In the genomic region with DNA sequence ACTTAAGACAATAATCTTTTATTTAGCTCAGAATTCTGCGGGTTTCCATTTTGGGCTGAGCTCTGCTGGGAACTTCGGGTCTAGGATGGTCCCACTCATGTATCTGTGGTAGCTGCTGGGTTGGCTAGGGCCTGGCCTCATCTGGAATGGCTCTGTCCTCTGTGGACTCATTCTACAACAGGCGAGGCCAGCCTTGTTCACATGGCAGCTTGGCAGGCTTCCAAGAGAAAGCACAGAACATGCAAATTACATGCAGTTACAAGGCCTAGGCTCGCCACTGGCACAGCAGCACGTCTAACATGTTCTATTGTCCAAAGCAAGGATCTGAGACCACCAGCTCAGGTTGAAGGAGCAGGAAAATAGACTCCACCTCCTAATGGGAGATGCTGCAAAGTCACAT, we compare ENCODE assay signal across 29 cellular contexts.
DNase-seq lines count a peak whose midpoint lies in the region; ATAC-seq, FAIRE-seq and TF ChIP-seq lines count a peak whose summit lies in the region.
"Had no signal": no experiment of that assay in that cellular context is flagged by ENCODE, and none has a peak within 500 bp of the region (broad histone marks: within the 10 kb centered on the region; RNA-seq: fewer than 3 reads in every experiment).

No MANE protein-coding gene starts in this region.

- DNase-seq in NCI-H2171 (lab: John Stamatoyannopoulos, UW) (peak; percentile 10), NCI-H2171 treated with DMSO at 0.1 percent for 48 hours (lab: John Stamatoyannopoulos, UW) (no peak), HTR-8/SVneo (ENCODE audit: insufficient read length, low spot score) (no peak), NCI-H526 treated with DMSO at 0.1 percent for 48 hours (lab: John Stamatoyannopoulos, UW) (peak; percentile 16), mucosa of descending colon (peak in 2 of 3 donors; percentile 26 to 45), dermis blood vessel endothelial cell (no peak), GM12891 (ENCODE audit: insufficient read length, low spot score) (no peak)
- DNase-seq in effector memory CD4-positive, alpha-beta T cell = no peak
- DNase-seq: activated CD4-positive, alpha-beta T cell treated with anti-CD3 and anti-CD28 coated beads, Interleukin-2, amount 50 U/mL, for 48 hours; activated CD4-positive, CD25-positive, alpha-beta regulatory T cell treated with anti-CD3 and anti-CD28 coated beads, Interleukin-2, amount 50 U/mL, for 72 hours; activated T-cell treated with anti-CD3 and anti-CD28 coated beads, Interleukin-2, amount 50 U/mL, for 72 hours; effector CD8-positive, alpha-beta T cell; KG1; left lung; MG63; NCI-H1436 treated with DMSO at 0.1 percent for 48 hours; NCI-H226; NK-92 treated with Interleukin-12 subunit alpha and Interleukin-12 subunit beta, amount 100 ng/mL, for 24 hours; PC-3; stimulated activated naive CD4-positive, alpha-beta T cell treated with Interleukin-2 at 50 U/mL for 16 hours; upper lobe of right lung had no signal

- intact Hi-C loops in mucosa of descending colon (cut with DNase I, micrococcal nuclease) = no loop called here

- H3K4me1 ChIP-seq in mucosa of descending colon (ENCODE audit: low read depth) = no peaks in the 10 kb centered on the region
- no peaks in the 10 kb centered on the region for H3K4me1 ChIP-seq in effector memory CD4-positive, alpha-beta T cell (ENCODE audit: control insufficient read depth, insufficient read depth, low read length, poor library complexity, severe bottlenecking)
- H3K4me1 ChIP-seq: BLaER1 treated with 17β-estradiol and CSF1 and Interleukin-3, amounts not matched to agents 10 nM and 100 nM; HAP-1; left lung; parathyroid adenoma; right atrium auricular region; suprapubic skin; upper lobe of right lung had no signal

- H3K9me3 ChIP-seq in mucosa of descending colon = no peaks in the 10 kb centered on the region
- no peaks in the 10 kb centered on the region for H3K9me3 ChIP-seq in effector memory CD4-positive, alpha-beta T cell (ENCODE audit: control insufficient read depth, low read length)
- H3K9me3 ChIP-seq: ascending aorta; BLaER1 treated with 17β-estradiol and CSF1 and Interleukin-3, amounts not matched to agents 10 nM and 100 nM; HAP-1; left lung; MG63; right atrium auricular region; suprapubic skin; upper lobe of right lung had no signal

- no peak for TF ChIP-seq CTCF in mucosa of descending colon (IDR thresholded peaks at IDR 0.05)

- peak; percentile 43 for ATAC-seq in mucosa of descending colon
- ATAC-seq: activated T-cell treated with anti-CD3 and anti-CD28 coated beads, Interleukin-2, amount 50 U/mL, for 72 hours; left lung; PC-3; upper lobe of right lung had no signal

- no peak overlapping the region for H3K4me3 ChIP-seq in mucosa of descending colon
- no peak overlapping the region for H3K4me3 ChIP-seq in effector memory CD4-positive, alpha-beta T cell (ENCODE audit: insufficient read depth, low read depth, low read length, poor library complexity, severe bottlenecking)
- H3K4me3 ChIP-seq: ascending aorta; BLaER1 treated with 17β-estradiol and CSF1 and Interleukin-3, amounts not matched to agents 10 nM and 100 nM; cardiac muscle cell; HAP-1; left lung; MG63; right atrium auricular region; smooth muscle cell; suprapubic skin; upper lobe of right lung had no signal

- no peak overlapping the region for H3K27ac ChIP-seq in effector memory CD4-positive, alpha-beta T cell (ENCODE audit: insufficient read depth, low read length, poor library complexity, severe bottlenecking)
- H3K27ac ChIP-seq: ascending aorta; BLaER1 treated with 17β-estradiol and CSF1 and Interleukin-3, amounts not matched to agents 10 nM and 100 nM; cardiac muscle cell; left lung; parathyroid adenoma; right atrium auricular region; suprapubic skin; upper lobe of right lung had no signal

- no peaks in the 10 kb centered on the region for H3K36me3 ChIP-seq in mucosa of descending colon (ENCODE audit: low read depth)
- no peaks in the 10 kb centered on the region for H3K36me3 ChIP-seq in effector memory CD4-positive, alpha-beta T cell (ENCODE audit: control insufficient read depth, insufficient read depth, low read length)
- H3K36me3 ChIP-seq: ascending aorta; BLaER1 treated with 17β-estradiol and CSF1 and Interleukin-3, amounts not matched to agents 10 nM and 100 nM; cardiac muscle cell; HAP-1; left lung; MG63; right atrium auricular region; suprapubic skin; upper lobe of right lung had no signal

- H3K27me3 ChIP-seq in effector memory CD4-positive, alpha-beta T cell (replicated peaks; ENCODE audit: control insufficient read depth, insufficient read depth, low read length, poor library complexity, severe bottlenecking) = no peaks in the 10 kb centered on the region
- H3K27me3 ChIP-seq: ascending aorta; BLaER1 treated with 17β-estradiol and CSF1 and Interleukin-3, amounts not matched to agents 10 nM and 100 nM; cardiac muscle cell; left lung; MG63; right atrium auricular region; suprapubic skin; upper lobe of right lung had no signal

- FAIRE-seq in HTR-8/SVneo (lab: Jason Lieb, UNC) = peak; percentile 9
- FAIRE-seq in GM12891 (lab: Jason Lieb, UNC) = no peak

- TF ChIP-seq POLR2A in GM12891 (IDR thresholded peaks at IDR 0.05; ENCODE audit: low read depth, low read length) = no peak

TF ChIP-seq in GM12891, 5 proteins besides CTCF, POLR2A, EP300 and RAD21:
- TF ChIP-seq POU2F2 (IDR thresholded peaks at IDR 0.05; ENCODE audit: low read depth, low read length) = no peak
- TF ChIP-seq PAX5 (IDR thresholded peaks at IDR 0.05; ENCODE audit: insufficient read depth, low read length, severe bottlenecking) = no peak
- no peak for TF ChIP-seq TAF1 (IDR thresholded peaks at IDR 0.05; ENCODE audit: low read depth, low read length)
- no peak for TF ChIP-seq SPI1 (IDR thresholded peaks at IDR 0.05; ENCODE audit: low read depth, low read length)
- no peak for TF ChIP-seq POLR2AphosphoS5 (IDR thresholded peaks at IDR 0.05; ENCODE audit: low read depth, low read length)

Comparison
In these comparisons a context has a peak if more than half of its experiments do, and no peak if none do; other contexts are left out.
1. DNase-seq: peak in NCI-H2171 (single experiment), NCI-H526 treated with DMSO at 0.1 percent for 48 hours (single experiment) and mucosa of descending colon (2 of 3); none in NCI-H2171 treated with DMSO at 0.1 percent for 48 hours (single experiment), HTR-8/SVneo (single experiment), dermis blood vessel endothelial cell (single experiment), effector memory CD4-positive, alpha-beta T cell (0 of 3) and GM12891 (single experiment).